Comparison of ENCODE assay signal across 30 cellular contexts in the genomic region with DNA sequence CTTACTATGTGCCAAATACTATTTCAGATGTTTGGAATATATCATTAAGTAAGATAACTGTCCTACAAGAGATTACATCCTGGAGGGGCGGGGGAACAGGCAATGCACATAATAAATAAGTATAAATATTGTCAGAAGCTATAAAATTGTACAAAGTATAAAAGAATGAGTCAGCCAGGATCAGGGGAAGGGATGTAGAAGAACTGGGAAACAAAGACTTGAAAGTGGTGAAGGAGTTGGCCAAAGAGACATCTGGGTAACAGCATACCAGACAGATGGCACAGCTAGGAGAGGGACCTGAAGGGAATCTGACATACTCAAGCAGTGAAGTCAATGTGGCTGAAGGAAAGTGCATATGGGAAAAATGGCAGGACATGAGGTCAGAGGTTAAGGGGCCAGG. TPM values are rescaled to one million over a fixed set of nuclear protein-coding genes. Genes with fewer than 3 reads are reported as not detected.
"Had no signal": no experiment of that assay in that cellular context is flagged by ENCODE, and none has a peak within 500 bp of the region (broad histone marks: within the 10 kb centered on the region; RNA-seq: fewer than 3 reads in every experiment).

No MANE protein-coding gene starts in this region.

- H3K27me3 Mint-ChIP-seq: stimulated activated naive CD8-positive, alpha-beta T cell treated with anti-CD3 and anti-CD28 coated beads, Interleukin-15, Interleukin-2, amounts not matched to agents 100 ng/mL and 50 ng/mL, for 24 hours had no signal

- H3K27me3 ChIP-seq: heart left ventricle, left lung, right atrium auricular region, right lobe of liver, suprapubic skin, tibial artery, upper lobe of right lung had no signal

- H3K27ac Mint-ChIP-seq: immature natural killer cell; mesothelial cell of epicardium; naive B cell; natural killer cell; nephron progenitor cell; stimulated activated effector memory CD8-positive, alpha-beta T cell treated with anti-CD3 and anti-CD28 coated beads, Interleukin-12 subunit alpha, Interleukin-12 subunit beta, amount 100 ng/mL, for 72 hours; stimulated activated naive CD8-positive, alpha-beta T cell treated with anti-CD3 and anti-CD28 coated beads, Interleukin-15, Interleukin-2, amounts not matched to agents 100 ng/mL and 50 ng/mL, for 24 hours had no signal

- ATAC-seq: heart left ventricle; left colon; left lung; lower lobe of right lung; natural killer cell; psoas muscle; right lobe of liver; stimulated activated effector memory CD8-positive, alpha-beta T cell treated with anti-CD3 and anti-CD28 coated beads, Interleukin-12 subunit alpha, Interleukin-12 subunit beta, amount 100 ng/mL, for 72 hours; upper lobe of right lung had no signal

- H3K4me3 Mint-ChIP-seq: immature natural killer cell; mesothelial cell of epicardium; naive B cell; natural killer cell; nephron progenitor cell; stimulated activated effector memory CD8-positive, alpha-beta T cell treated with anti-CD3 and anti-CD28 coated beads, Interleukin-12 subunit alpha, Interleukin-12 subunit beta, amount 100 ng/mL, for 72 hours; stimulated activated naive CD8-positive, alpha-beta T cell treated with anti-CD3 and anti-CD28 coated beads, Interleukin-15, Interleukin-2, amounts not matched to agents 100 ng/mL and 50 ng/mL, for 24 hours had no signal

- H3K36me3 ChIP-seq: heart left ventricle, left lung, lower lobe of right lung, ovary, right atrium auricular region, right lobe of liver, suprapubic skin, thoracic aorta, tibial artery, upper lobe of right lung had no signal

- H3K9me3 ChIP-seq: lower lobe of right lung, ovary, right atrium auricular region, right lobe of liver, suprapubic skin, thoracic aorta, tibial artery, upper lobe of right lung had no signal

- H3K4me1 Mint-ChIP-seq: immature natural killer cell; mesothelial cell of epicardium; naive B cell; natural killer cell; nephron progenitor cell; stimulated activated effector memory CD8-positive, alpha-beta T cell treated with anti-CD3 and anti-CD28 coated beads, Interleukin-12 subunit alpha, Interleukin-12 subunit beta, amount 100 ng/mL, for 72 hours had no signal

- H3K4me1 ChIP-seq: left lung, lower lobe of right lung, psoas muscle, right atrium auricular region, right lobe of liver, tibial artery, upper lobe of right lung had no signal

- DNase-seq: heart left ventricle; hypothalamus; immature natural killer cell; kidney; left colon; left lung; lower lobe of right lung; mammary epithelial cell; mesendoderm; naive B cell; natural killer cell; nephron progenitor cell; ovary; posterior cingulate gyrus; psoas muscle; right lobe of liver; stimulated activated CD4-positive, alpha-beta T cell treated with anti-CD3 and anti-CD28 coated beads, Interleukin-12 subunit alpha, Interleukin-12 subunit beta, amount 100 ng/mL, for 4 hours; stimulated activated CD4-positive, alpha-beta T cell treated with anti-CD3 and anti-CD28 coated beads, Interleukin-15, amount 100 ng/mL, for 24 hours; stimulated activated CD4-positive, alpha-beta T cell treated with anti-CD3 and anti-CD28 coated beads, Interleukin-4, amount 100 ng/mL, for 24 hours; stimulated activated naive CD4-positive, alpha-beta T cell; tibial artery; trophoblast cell; upper lobe of right lung had no signal

- H3K27ac ChIP-seq: heart left ventricle, left lung, lower lobe of right lung, ovary, psoas muscle, right atrium auricular region, right lobe of liver, skin epidermis, suprapubic skin, thoracic aorta, tibial artery, upper lobe of right lung had no signal

- H3K9me3 Mint-ChIP-seq: stimulated activated naive CD8-positive, alpha-beta T cell treated with anti-CD3 and anti-CD28 coated beads, Interleukin-15, Interleukin-2, amounts not matched to agents 100 ng/mL and 50 ng/mL, for 24 hours had no signal

- H3K4me3 ChIP-seq: heart left ventricle, left lung, lower lobe of right lung, ovary, psoas muscle, right atrium auricular region, right lobe of liver, skin epidermis, suprapubic skin, thoracic aorta, tibial artery, upper lobe of right lung had no signal

- H3K36me3 Mint-ChIP-seq: immature natural killer cell; naive B cell; natural killer cell; stimulated activated effector memory CD8-positive, alpha-beta T cell treated with anti-CD3 and anti-CD28 coated beads, Interleukin-12 subunit alpha, Interleukin-12 subunit beta, amount 100 ng/mL, for 72 hours had no signal

RNA-seq across cellular contexts. Expression of a gene that starts 53.9 kb away (rescaled TPM):
- total RNA-seq: natural killer cell had no signal
